8 cellular contexts compared by ENCODE assay signal in genomic region chr19:48836089-48837017, GRCh38. TPM values are rescaled to one million over a fixed set of nuclear protein-coding genes. Genes with fewer than 3 reads are reported as not detected.
DNase-seq lines count a peak whose midpoint lies in the region; ATAC-seq, FAIRE-seq and TF ChIP-seq lines count a peak whose summit lies in the region.

Gene HSD17B14 (minus strand): TSS chr19:48836491. CDS start chr19:48836411, 80 bp downstream.

- CTCF ChIA-PET in MCF 10A (lab: Yijun Ruan, JAX) = interaction anchor here (0.6 to 12.2 kb wide), 15 partner anchors 9 to 386 kb away, joined by 3 to 337 read pairs (median 5); partner anchors contain the start of genes BCAT2 and CA11

- H3K27me3 ChIP-seq in breast epithelium (no peaks in the 10 kb centered on the region), NT2/D1 (ENCODE audit: insufficient read depth, insufficient read length) (no peaks in the 10 kb centered on the region), upper lobe of left lung (peaks cover 0 to 3% (median 0%) of the 10 kb centered on the region in 4 donors)

- H3K27ac Mint-ChIP-seq in MCF 10A (ENCODE audit: low read depth, unreplicated experiment) (no peak within 1 kb of the TSS), memory B cell (peak within 1 kb of the TSS; percentile 94)

- intact Hi-C loops in breast epithelium (cut with DNase I; ENCODE audit: low total_unique reads) = no loop called here
- intact Hi-C loops in MCF 10A (cut with micrococcal nuclease) = no loop called here

- no peak for TF ChIP-seq EP300 in upper lobe of left lung (IDR thresholded peaks at IDR 0.05)

- H3K4me3 ChIP-seq in breast epithelium = peak within 1 kb of the TSS; percentile 41 to 69 (median 52)
- peak within 1 kb of the TSS; percentile 59 for H3K4me3 ChIP-seq in NT2/D1 (ENCODE audit: insufficient read length, low read depth)
- peak within 1 kb of the TSS; percentile 10 to 54 (median 50) for H3K4me3 ChIP-seq in upper lobe of left lung

- H3K27ac ChIP-seq in breast epithelium (peak within 1 kb of the TSS; percentile 88 to 91), upper lobe of left lung (peak within 1 kb of the TSS; percentile 57 to 87 (median 76))

- H3K9me3 Mint-ChIP-seq in MCF 10A (ENCODE audit: unreplicated experiment) (no peaks in the 10 kb centered on the region), memory B cell (no peaks in the 10 kb centered on the region)

- no peak for FAIRE-seq in GM12892 (lab: Jason Lieb, UNC)

- H3K4me1 Mint-ChIP-seq in MCF 10A (ENCODE audit: insufficient read depth, unreplicated experiment) = peaks cover 5% of the 10 kb centered on the region
- peaks cover 17% of the 10 kb centered on the region for H3K4me1 Mint-ChIP-seq in memory B cell

- TF ChIP-seq POLR2A in breast epithelium (IDR thresholded peaks at IDR 0.05) = no peak
- peak in 1 of 4 donors; percentile 12 for TF ChIP-seq POLR2A in upper lobe of left lung (IDR thresholded peaks at IDR 0.05)
- no peak for TF ChIP-seq POLR2A in GM12892 (IDR thresholded peaks at IDR 0.05; ENCODE audit: low read depth, low read length)

- no peaks in the 10 kb centered on the region for H3K36me3 ChIP-seq in breast epithelium
- no peaks in the 10 kb centered on the region for H3K36me3 ChIP-seq in NT2/D1 (ENCODE audit: insufficient read depth, insufficient read length, low read length)
- H3K36me3 ChIP-seq in upper lobe of left lung = peaks cover 0 to 3% (median 0%) of the 10 kb centered on the region in 4 donors

- H3K9me3 ChIP-seq in breast epithelium (no peaks in the 10 kb centered on the region), NT2/D1 (ENCODE audit: insufficient read depth, low read length) (no peaks in the 10 kb centered on the region), upper lobe of left lung (no peaks in the 10 kb centered on the region)

- no peaks in the 10 kb centered on the region for H3K4me1 ChIP-seq in breast epithelium
- no peaks in the 10 kb centered on the region for H3K4me1 ChIP-seq in NT2/D1 (ENCODE audit: insufficient read depth, insufficient read length)
- peaks cover 8 to 24% (median 23%) of the 10 kb centered on the region in 4 donors for H3K4me1 ChIP-seq in upper lobe of left lung

- peak; percentile 14 for ATAC-seq in memory B cell (ENCODE audit: low read depth)
- ATAC-seq in upper lobe of left lung (ENCODE audit: low FRiP score in 2 of 2) = peak; percentile 36 to 52

- 3 to 6% methylated on average over 32 to 35 of the region's 35 CpGs for WGBS in upper lobe of left lung, 2 donors

- H3K4me3 Mint-ChIP-seq in MCF 10A (ENCODE audit: unreplicated experiment) = no peak within 1 kb of the TSS
- peak within 1 kb of the TSS; percentile 88 for H3K4me3 Mint-ChIP-seq in memory B cell

- H3K36me3 Mint-ChIP-seq in MCF 10A (ENCODE audit: insufficient read depth, unreplicated experiment) (no peaks in the 10 kb centered on the region), memory B cell (no peaks in the 10 kb centered on the region)

- TF ChIP-seq CTCF in breast epithelium (IDR thresholded peaks at IDR 0.05) (peak in 1 of 3 donors; percentile 20), MCF 10A (IDR thresholded peaks at IDR 0.05; ENCODE audit: unreplicated experiment) (no peak), upper lobe of left lung (IDR thresholded peaks at IDR 0.05) (peak in 3 of 6 experiments; percentile 0 to 6 (median 3))

- BruUV-seq in MCF 10A (replicated peaks; lab: Mats Ljungman, UMichigan) = no TSS peak

- DNase-seq in breast epithelium (ENCODE audit: low spot score in 2 of 2) = peak in 1 of 2 donors; percentile 67
- DNase-seq in MCF 10A (ENCODE audit: unreplicated experiment) = no peak
- no peak for DNase-seq in NT2/D1 (ENCODE audit: low read depth, low spot score)
- DNase-seq in ecto neural progenitor cell (ENCODE audit: low spot score) = peak; percentile 85
- no peak for DNase-seq in memory B cell (ENCODE audit: low spot score in 2 of 2)
- peak; percentile 61 to 83 for DNase-seq in upper lobe of left lung
- DNase-seq in GM12892 (ENCODE audit: insufficient read length) = no peak
- DNase-seq in NCI-H1092 (lab: John Stamatoyannopoulos, UW) = no peak

- H3K27me3 Mint-ChIP-seq in MCF 10A (ENCODE audit: insufficient read depth, unreplicated experiment) (no peaks in the 10 kb centered on the region), memory B cell (no peaks in the 10 kb centered on the region)

- POLR2A ChIA-PET in MCF 10A (lab: Yijun Ruan, JAX) = interaction anchor here (0.6 to 0.8 kb wide), 4 partner anchors 28 to 1899 kb away, joined by 3 to 6 read pairs (median 4); no protein-coding TSS in a partner anchor

- H3K9ac ChIP-seq in NT2/D1 (ENCODE audit: insufficient read length, low read depth) = peak within 1 kb of the TSS; percentile 85

RNA-seq across cellular contexts. Expression of gene HSD17B14, which starts in this region (rescaled TPM):
- 10 to 100 TPM; 13.1 to 18.6 (median 14.6) TPM for total RNA-seq in breast epithelium
- 0.26 and 0.32 TPM in 2 replicates for total RNA-seq in MCF 10A (2022)
- 10 to 100 TPM; 13.8 to 65.0 (median 28.5) TPM for total RNA-seq in upper lobe of left lung
- 6.3 TPM for polyA plus RNA-seq in GM12892 (2012; ENCODE audit: missing spikeins)

Comparison
In these comparisons a context has a peak if more than half of its experiments do, and no peak if none do; other contexts are left out.
1. RNA of gene HSD17B14 (total RNA-seq): 13.8 to 65.0 TPM in upper lobe of left lung and 13.1 to 18.6 TPM in breast epithelium; 0.26 to 0.32 TPM in MCF 10A; every median in the first group is over 10 times any median in the second.
2. DNase-seq: peak in ecto neural progenitor cell (single experiment) and upper lobe of left lung (2 of 2); none in MCF 10A (single experiment), NT2/D1 (single experiment), memory B cell (0 of 2), GM12892 (single experiment) and NCI-H1092 (single experiment).
3. Peak in every context shown above with its lines, with median percentiles within 50 percentile points of each other: H3K4me3 ChIP-seq.